In genomic region chr5:42491699-42492098, GRCh38 we compare ENCODE assay signal across 28 cellular contexts.
DNase-seq lines count a peak whose midpoint lies in the region; ATAC-seq, FAIRE-seq and TF ChIP-seq lines count a peak whose summit lies in the region.
"Had no signal": no experiment of that assay in that cellular context is flagged by ENCODE, and none has a peak within 500 bp of the region (broad histone marks: within the 10 kb centered on the region; RNA-seq: fewer than 3 reads in every experiment).

No MANE protein-coding gene starts in this region.

- H3K27ac Mint-ChIP-seq in astrocyte (ENCODE audit: unreplicated experiment), result no peak overlapping the region
- H3K27ac Mint-ChIP-seq in activated naive CD4-positive, alpha-beta T cell treated with anti-CD3 and anti-CD28 coated beads for 36 hours, result no peak overlapping the region
- H3K27ac Mint-ChIP-seq: activated T-helper 1 cell treated with anti-CD3 and anti-CD28 coated beads, Interleukin-12 subunit alpha, Interleukin-12 subunit beta, Interleukin-2, Interleukin-4 antibody, amounts not matched to agents 30 ng/mL and 10 ng/mL and 1 ng/mL, durations not matched to agents 14 hours and 24 hours and 36 hours; memory B cell; naive B cell had no signal

- no peak overlapping the region for H3K4me3 Mint-ChIP-seq in astrocyte (ENCODE audit: unreplicated experiment)
- H3K4me3 Mint-ChIP-seq in activated naive CD4-positive, alpha-beta T cell treated with anti-CD3 and anti-CD28 coated beads for 36 hours, result no peak overlapping the region
- H3K4me3 Mint-ChIP-seq: activated T-helper 1 cell treated with anti-CD3 and anti-CD28 coated beads, Interleukin-12 subunit alpha, Interleukin-12 subunit beta, Interleukin-2, Interleukin-4 antibody, amounts not matched to agents 30 ng/mL and 10 ng/mL and 1 ng/mL, durations not matched to agents 14 hours and 24 hours and 36 hours; memory B cell; naive B cell had no signal

- peaks cover 19% of the 10 kb centered on the region for H3K4me1 Mint-ChIP-seq in astrocyte (ENCODE audit: low read depth, unreplicated experiment)
- no peaks in the 10 kb centered on the region for H3K4me1 Mint-ChIP-seq in activated naive CD4-positive, alpha-beta T cell treated with anti-CD3 and anti-CD28 coated beads for 36 hours (ENCODE audit: low read depth)
- H3K4me1 Mint-ChIP-seq: memory B cell, naive B cell had no signal

- H4K20me1 ChIP-seq in astrocyte (ENCODE audit: insufficient read depth, low read length), result no peaks in the 10 kb centered on the region
- H4K20me1 ChIP-seq: BLaER1 had no signal

- no peaks in the 10 kb centered on the region for H3K36me3 ChIP-seq in astrocyte (ENCODE audit: insufficient read depth, low read length)
- no peaks in the 10 kb centered on the region for H3K36me3 ChIP-seq in aorta (ENCODE audit: control insufficient read depth in 1 of 2, insufficient read depth in 2 of 2, low read length in 1 of 2)
- H3K36me3 ChIP-seq: BLaER1, MG63, Peyer's patch had no signal

- no peak overlapping the region for H3K9ac ChIP-seq in astrocyte (ENCODE audit: low read length)
- H3K9ac ChIP-seq: BLaER1 had no signal

- H3K9me3 ChIP-seq in astrocyte (ENCODE audit: insufficient read depth, low read depth, low read length) (no peaks in the 10 kb centered on the region), aorta (ENCODE audit: control insufficient read depth, low read length) (no peaks in the 10 kb centered on the region)
- H3K9me3 ChIP-seq: BLaER1, MG63, Peyer's patch had no signal

- H3K9me3 Mint-ChIP-seq in astrocyte (ENCODE audit: unreplicated experiment), result no peaks in the 10 kb centered on the region
- H3K9me3 Mint-ChIP-seq in activated naive CD4-positive, alpha-beta T cell treated with anti-CD3 and anti-CD28 coated beads for 36 hours, result no peaks in the 10 kb centered on the region
- H3K9me3 Mint-ChIP-seq: activated T-helper 1 cell treated with anti-CD3 and anti-CD28 coated beads, Interleukin-12 subunit alpha, Interleukin-12 subunit beta, Interleukin-2, Interleukin-4 antibody, amounts not matched to agents 30 ng/mL and 10 ng/mL and 1 ng/mL, durations not matched to agents 14 hours and 24 hours and 36 hours; memory B cell; naive B cell had no signal

- no peaks in the 10 kb centered on the region for H3K27me3 Mint-ChIP-seq in astrocyte (ENCODE audit: low read depth, unreplicated experiment)
- no peaks in the 10 kb centered on the region for H3K27me3 Mint-ChIP-seq in activated naive CD4-positive, alpha-beta T cell treated with anti-CD3 and anti-CD28 coated beads for 36 hours (ENCODE audit: low read depth)

- H3K4me3 ChIP-seq in astrocyte (ENCODE audit: insufficient read depth, low read depth, low read length) (no peak overlapping the region), retinal pigment epithelial cell (ENCODE audit: low read length) (no peak overlapping the region), aorta (ENCODE audit: low read length in 2 of 2) (no peak overlapping the region)
- H3K4me3 ChIP-seq: BLaER1, MG63, Peyer's patch had no signal

- 20 to 28% methylated on average over 3 of the region's 3 CpGs for WGBS in aorta, 2 donors

- ATAC-seq in aorta (ENCODE audit: low FRiP score) (no peak), HG02885 (IDR thresholded peaks at IDR 0.05; ENCODE audit: poor library complexity, unreplicated experiment) (no peak)
- ATAC-seq: HCT116 had no signal

- no peak for FAIRE-seq in astrocyte (lab: Jason Lieb, UNC)

- no peak overlapping the region for H2AFZ ChIP-seq in astrocyte (ENCODE audit: low read depth, low read length)

- H3K4me2 ChIP-seq in astrocyte (ENCODE audit: low read length), result no peak overlapping the region
- H3K4me2 ChIP-seq: BLaER1 had no signal

- no peaks in the 10 kb centered on the region for H3K4me1 ChIP-seq in astrocyte (ENCODE audit: insufficient read depth, low read length)
- no peaks in the 10 kb centered on the region for H3K4me1 ChIP-seq in aorta (ENCODE audit: control insufficient read depth in 1 of 2, insufficient read depth in 2 of 2, low read length in 2 of 2)
- H3K4me1 ChIP-seq: BLaER1, Peyer's patch had no signal

- no peaks in the 10 kb centered on the region for H3K27me3 ChIP-seq in astrocyte (ENCODE audit: insufficient read depth, low read length)
- H3K27me3 ChIP-seq in aorta (ENCODE audit: control insufficient read depth in 1 of 2, insufficient read depth in 2 of 2, low read length in 1 of 2), result no peaks in the 10 kb centered on the region
- H3K27me3 ChIP-seq: BLaER1, MG63, Peyer's patch had no signal

- DNase-seq in GM03348 (ENCODE audit: low spot score) (peak; percentile 13), astrocyte (ENCODE audit: low read depth) (peak; percentile 10), iPS-NIHi7 (ENCODE audit: extremely low spot score) (peak; percentile 33), retinal pigment epithelial cell (ENCODE audit: low read depth) (peak; percentile 27), aorta (no peak)
- DNase-seq in activated naive CD4-positive, alpha-beta T cell treated with anti-CD3 and anti-CD28 coated beads for 36 hours, result no peak
- DNase-seq in stimulated activated CD4-positive, alpha-beta T cell treated with anti-CD3 and anti-CD28 coated beads, Interleukin-2, amount 100 ng/mL, for 24 hours, result no peak
- DNase-seq: ACHN; activated CD4-positive, alpha-beta T cell treated with anti-CD3 and anti-CD28 coated beads, Interleukin-2, amount 50 U/mL, for 48 hours; activated CD8-positive, alpha-beta memory T cell treated with anti-CD3 and anti-CD28 coated beads, Interleukin-2, amount 50 U/mL, for 4 hours; activated naive CD4-positive, alpha-beta T cell treated with anti-CD3 and anti-CD28 coated beads, Interleukin-2, amount 50 U/mL, for 16 hours; anterior cingulate cortex; KG1; left cardiac atrium; MG63; naive B cell; NCI-H2029 treated with DMSO at 0.1 percent for 48 hours; NCI-H2227 treated with DMSO at 0.1 percent for 48 hours; NCI-H526 treated with DMSO at 0.1 percent for 48 hours; occipital lobe; Peyer's patch; SIG-M5; stimulated activated CD4-positive, alpha-beta T cell treated with anti-CD3 and anti-CD28 coated beads, Interleukin-4, amount 100 ng/mL, for 1 hour had no signal

- H3K79me2 ChIP-seq in astrocyte (ENCODE audit: insufficient read depth, low read length), result no peaks in the 10 kb centered on the region

- CTCF ChIA-PET in activated naive CD4-positive, alpha-beta T cell treated with anti-CD3 and anti-CD28 coated beads for 36 hours (lab: Charles Lee), result no interaction called here

- TF ChIP-seq CTCF in astrocyte (IDR thresholded peaks at IDR 0.05; ENCODE audit: insufficient read depth, low read depth, low read length) (no peak), retinal pigment epithelial cell (conservative IDR thresholded peaks at IDR 0.05; ENCODE audit: low read depth, low read length) (no peak)

- no peak overlapping the region for H3K27ac ChIP-seq in astrocyte (ENCODE audit: low read depth, low read length)
- H3K27ac ChIP-seq in aorta (ENCODE audit: low read depth in 1 of 2, low read length in 2 of 2), result peak overlapping the region in 1 of 2 donors; percentile 22
- H3K27ac ChIP-seq: BLaER1, Peyer's patch had no signal

- intact Hi-C loops in aorta (cut with DNase I), result no loop called here
- intact Hi-C loops in activated naive CD4-positive, alpha-beta T cell treated with anti-CD3 and anti-CD28 coated beads for 36 hours (cut with micrococcal nuclease), result no loop called here

- no peaks in the 10 kb centered on the region for H3K36me3 Mint-ChIP-seq in astrocyte (ENCODE audit: low read depth, unreplicated experiment)
- H3K36me3 Mint-ChIP-seq in activated naive CD4-positive, alpha-beta T cell treated with anti-CD3 and anti-CD28 coated beads for 36 hours (ENCODE audit: low read depth), result no peaks in the 10 kb centered on the region
- H3K36me3 Mint-ChIP-seq: memory B cell, naive B cell had no signal

Comparison
In these comparisons a context has a peak if more than half of its experiments do, and no peak if none do; other contexts are left out.
1. DNase-seq: peak in GM03348 (single experiment), astrocyte (single experiment), iPS-NIHi7 (single experiment) and retinal pigment epithelial cell (single experiment); none in aorta (0 of 2), activated naive CD4-positive, alpha-beta T cell treated with anti-CD3 and anti-CD28 coated beads for 36 hours (single experiment) and stimulated activated CD4-positive, alpha-beta T cell treated with anti-CD3 and anti-CD28 coated beads, Interleukin-2, amount 100 ng/mL, for 24 hours (0 of 2).